8 cellular contexts compared by ENCODE assay signal in genomic region chr17:76738468-76738850, GRCh38. TPM values are rescaled to one million over a fixed set of nuclear protein-coding genes. Genes with fewer than 3 reads are reported as not detected.
DNase-seq lines count a peak whose midpoint lies in the region; ATAC-seq and TF ChIP-seq lines count a peak whose summit lies in the region.

No MANE protein-coding gene starts in this region.

- no peak for ATAC-seq in HG02571 (IDR thresholded peaks at IDR 0.05; ENCODE audit: unreplicated experiment)
- ATAC-seq in HG02759 (IDR thresholded peaks at IDR 0.05; ENCODE audit: unreplicated experiment) = no peak
- ATAC-seq in HG02852 (IDR thresholded peaks at IDR 0.05; ENCODE audit: unreplicated experiment) = no peak

- peak overlapping the region; percentile 93 for H3K27ac ChIP-seq in muscle layer of duodenum (ENCODE audit: low read length)

- H3K27me3 ChIP-seq in BE2C = no peaks in the 10 kb centered on the region
- no peaks in the 10 kb centered on the region for H3K27me3 ChIP-seq in muscle layer of duodenum (ENCODE audit: low read depth, low read length)

- TF ChIP-seq CTCF in BE2C (IDR thresholded peaks at IDR 0.05; ENCODE audit: low read depth, low read length) (no peak), cardiac fibroblast (IDR thresholded peaks at IDR 0.05; ENCODE audit: low read depth, low read length) (no peak)

- no peak for DNase-seq in BE2C
- no peak for DNase-seq in Jurkat, Clone E6-1 (ENCODE audit: low read depth, low spot score)
- DNase-seq in cardiac fibroblast (ENCODE audit: low read depth in 2 of 2) = peak; percentile 30 to 32
- no peak for DNase-seq in anterior cingulate cortex (lab: John Stamatoyannopoulos, UW)

- H3K4me1 ChIP-seq in BE2C = peaks cover 5% of the 10 kb centered on the region; the same call in 1 of the 2 replicates
- peaks cover 29 to 53% of the 10 kb centered on the region in 2 donors for H3K4me1 ChIP-seq in muscle layer of duodenum (ENCODE audit: control insufficient read depth in 1 of 2, insufficient read depth in 2 of 2, low read length in 2 of 2)

- peak overlapping the region; percentile 82 for H3K4me3 ChIP-seq in BE2C (ENCODE audit: low read depth, low read length)
- peak overlapping the region; percentile 98 for H3K4me3 ChIP-seq in Jurkat, Clone E6-1 (ENCODE audit: low read length)
- peak overlapping the region; percentile 80 to 85 for H3K4me3 ChIP-seq in cardiac fibroblast (replicated peaks in 1 of 2; ENCODE audit: low read depth in 2 of 2, low read length in 2 of 2)
- peak overlapping the region; percentile 81 to 96 for H3K4me3 ChIP-seq in muscle layer of duodenum (ENCODE audit: low read depth in 1 of 2, low read length in 2 of 2)

- H3K9me3 ChIP-seq in BE2C (no peaks in the 10 kb centered on the region), muscle layer of duodenum (ENCODE audit: control insufficient read depth in 1 of 2, low read length in 2 of 2) (no peaks in the 10 kb centered on the region)

- H3K36me3 ChIP-seq in BE2C (peaks cover 36% of the 10 kb centered on the region), muscle layer of duodenum (ENCODE audit: control insufficient read depth in 1 of 2, insufficient read depth in 2 of 2, low read length in 2 of 2) (peaks cover 29 to 31% of the 10 kb centered on the region in 2 donors)

RNA-seq across cellular contexts. Expression of gene MFSD11, which starts 0.5 kb away (rescaled TPM):
- 7.5 TPM for polyA plus RNA-seq in BE2C (2012; ENCODE audit: insufficient read depth, insufficient read length, low read depth)
- polyA plus RNA-seq in Jurkat, Clone E6-1 (2012; ENCODE audit: insufficient read depth, insufficient read length) = 18.8 TPM

RNA-seq across cellular contexts. Expression of gene SRSF2, which starts 1.3 kb away (rescaled TPM):
- 297 TPM for polyA plus RNA-seq in BE2C (2012; ENCODE audit: insufficient read depth, insufficient read length, low read depth)
- 521 TPM for polyA plus RNA-seq in Jurkat, Clone E6-1 (2012; ENCODE audit: insufficient read depth, insufficient read length)

RNA-seq across cellular contexts. Expression of gene METTL23, which starts 11.8 kb away (rescaled TPM):
- polyA plus RNA-seq in BE2C (2012; ENCODE audit: insufficient read depth, insufficient read length, low read depth) = 18.0 TPM
- 46.9 TPM for polyA plus RNA-seq in Jurkat, Clone E6-1 (2012; ENCODE audit: insufficient read depth, insufficient read length)

RNA-seq across cellular contexts. Expression of gene JMJD6, which starts 12.1 kb away (rescaled TPM):
- 93.3 TPM for polyA plus RNA-seq in BE2C (2012; ENCODE audit: insufficient read depth, insufficient read length, low read depth)
- 31.4 TPM for polyA plus RNA-seq in Jurkat, Clone E6-1 (2012; ENCODE audit: insufficient read depth, insufficient read length)

RNA-seq across cellular contexts. Expression of gene MXRA7, which starts 27.7 kb away (rescaled TPM):
- 240 TPM for polyA plus RNA-seq in BE2C (2012; ENCODE audit: insufficient read depth, insufficient read length, low read depth)
- 26.3 TPM for polyA plus RNA-seq in Jurkat, Clone E6-1 (2012; ENCODE audit: insufficient read depth, insufficient read length)

Comparison
In these comparisons a context has a peak if more than half of its experiments do, and no peak if none do; other contexts are left out.
1. DNase-seq: peak in cardiac fibroblast (2 of 2); none in BE2C (single experiment), Jurkat, Clone E6-1 (single experiment) and anterior cingulate cortex (0 of 58).
2. Peak in every context shown above with its lines, with median percentiles within 50 percentile points of each other: H3K4me3 ChIP-seq.